In genomic region chr1:210373628-210373877, GRCh38 we compare ENCODE assay signal across 9 cellular contexts. TPM values are rescaled to one million over a fixed set of nuclear protein-coding genes. Genes with fewer than 3 reads are reported as not detected.
DNase-seq lines count a peak whose midpoint lies in the region; ATAC-seq, FAIRE-seq and TF ChIP-seq lines count a peak whose summit lies in the region.
"Had no signal": no experiment of that assay in that cellular context is flagged by ENCODE, and none has a peak within 500 bp of the region (broad histone marks: within the 10 kb centered on the region; RNA-seq: fewer than 3 reads in every experiment).

No MANE protein-coding gene starts in this region.

- no peaks in the 10 kb centered on the region for H3K27me3 ChIP-seq in endothelial cell of umbilical vein (ENCODE audit: control insufficient read depth in 2 of 2, insufficient read depth in 2 of 2, low read length in 2 of 2)

- POLR2A ChIA-PET in OCI-LY7 (lab: Charles Lee): interaction anchor here (0.7 to 1.3 kb wide), 3 partner anchors 40 to 51 kb away, joined by 3 read pairs; no protein-coding TSS in a partner anchor
- POLR2A ChIA-PET in endothelial cell of umbilical vein (lab: Charles Lee): interaction anchor here (0.6 to 1.8 kb wide), 5 partner anchors 20 to 550 kb away, joined by 3 to 9 read pairs (median 3); no protein-coding TSS in a partner anchor

- H2AFZ ChIP-seq in OCI-LY7 (ENCODE audit: low read length): peak overlapping the region; percentile 7; the same call in 1 of the 2 replicates
- no peak overlapping the region for H2AFZ ChIP-seq in endothelial cell of umbilical vein (ENCODE audit: low read depth, low read length)

- H3K36me3 ChIP-seq in OCI-LY7 (ENCODE audit: insufficient read depth, low read length) (no peaks in the 10 kb centered on the region), endothelial cell of umbilical vein (ENCODE audit: control insufficient read depth in 2 of 2, extremely low read depth in 1 of 2, insufficient read depth in 2 of 2, low read length in 2 of 2) (no peaks in the 10 kb centered on the region)

- CTCF ChIA-PET in OCI-LY7 (lab: Charles Lee; ENCODE audit: unreplicated experiment) (no interaction called here), endothelial cell of umbilical vein (lab: Charles Lee) (interaction anchor here (0.8 to 3.3 kb wide), 13 partner anchors 10 to 1307 kb away, joined by 3 to 16 read pairs (median 5); partner anchors contain the start of gene KCNH1)

- no peak for ATAC-seq in HG03095 (IDR thresholded peaks at IDR 0.05; ENCODE audit: unreplicated experiment)

- dilution Hi-C loops in endothelial cell of umbilical vein (cut with MboI; ENCODE audit: extremely low pct_ligation_motif_present, low sequenced_read_pairs): loop anchor here (25.0 kb wide), 1 partner anchor 536 kb away; the partner anchor contains the start of gene UTP25

- peak overlapping the region; percentile 47 for H3K27ac ChIP-seq in OCI-LY7 (ENCODE audit: low read depth, low read length, poor library complexity, severe bottlenecking)
- H3K27ac ChIP-seq in endothelial cell of umbilical vein (ENCODE audit: insufficient read depth, low read depth, low read length): no peak overlapping the region

- H3K9me2 ChIP-seq in OCI-LY7 (ENCODE audit: insufficient read depth, low read length): no peaks in the 10 kb centered on the region

- H3K4me3 ChIP-seq in OCI-LY7 (ENCODE audit: low read depth, low read length, poor library complexity, severe bottlenecking): no peak overlapping the region
- no peak overlapping the region for H3K4me3 ChIP-seq in endothelial cell of umbilical vein (replicated peaks in 1 of 3; ENCODE audit: insufficient read depth in 1 of 3, low read depth in 1 of 3, low read length in 3 of 3)

- no peaks in the 10 kb centered on the region for H3K9me3 Mint-ChIP-seq in mesothelial cell of epicardium

- H3K27me3 Mint-ChIP-seq in mesothelial cell of epicardium (ENCODE audit: low read depth): no peaks in the 10 kb centered on the region

- H3K4me3 Mint-ChIP-seq in mesothelial cell of epicardium: no peak overlapping the region

- H3K4me2 ChIP-seq in OCI-LY7 (ENCODE audit: low read length) (no peak overlapping the region), endothelial cell of umbilical vein (ENCODE audit: insufficient read depth, low read length) (no peak overlapping the region)

- DNase-seq in stimulated activated CD4-positive, alpha-beta T cell treated with anti-CD3 and anti-CD28 coated beads, Interleukin-4, amount 100 ng/mL, for 24 hours: peak; percentile 19
- no peak for DNase-seq in stimulated activated CD4-positive, alpha-beta T cell treated with anti-CD3 and anti-CD28 coated beads, Interleukin-15, amount 100 ng/mL, for 24 hours
- no peak for DNase-seq in OCI-LY7 (ENCODE audit: low spot score)
- DNase-seq in endothelial cell of umbilical vein (ENCODE audit: low read depth, low spot score): no peak
- no peak for DNase-seq in mesothelial cell of epicardium (ENCODE audit: low spot score in 2 of 2, unreplicated experiment in 2 of 2)
- no peak for DNase-seq in pons (ENCODE audit: low spot score)
- DNase-seq in DMS114 treated with DMSO at 0.1 percent for 48 hours (lab: John Stamatoyannopoulos, UW; ENCODE audit: unreplicated experiment): no peak
- DNase-seq: C1 segment of cervical spinal cord had no signal

- H3K9ac ChIP-seq in endothelial cell of umbilical vein (replicated peaks; ENCODE audit: extremely low read depth, insufficient read depth, low read length): no peak overlapping the region

- peaks cover 2% of the 10 kb centered on the region for H3K36me3 Mint-ChIP-seq in mesothelial cell of epicardium

- H3K27ac Mint-ChIP-seq in mesothelial cell of epicardium: no peak overlapping the region

- no peak for TF ChIP-seq CTCF in OCI-LY7 (conservative IDR thresholded peaks at IDR 0.05; ENCODE audit: low read length)
- no peak for TF ChIP-seq CTCF in endothelial cell of umbilical vein (IDR thresholded peaks at IDR 0.05; ENCODE audit: extremely low read depth in 1 of 2, insufficient read depth in 1 of 2, low read depth in 1 of 2, low read length in 2 of 2)
- no peak for TF ChIP-seq CTCF in mesothelial cell of epicardium (IDR thresholded peaks at IDR 0.05; ENCODE audit: unreplicated experiment)

- TF ChIP-seq POLR2A in endothelial cell of umbilical vein (IDR thresholded peaks at IDR 0.05; ENCODE audit: low read depth, low read length): no peak

- intact Hi-C loops in OCI-LY7 (cut with micrococcal nuclease; ENCODE audit: unreplicated experiment) (no loop called here), endothelial cell of umbilical vein (cut with micrococcal nuclease) (loop anchor here (10.0 kb wide), 1 partner anchor 509 kb away; no protein-coding TSS in a partner anchor)

- no peaks in the 10 kb centered on the region for H3K9me1 ChIP-seq in endothelial cell of umbilical vein (replicated peaks; ENCODE audit: control insufficient read depth, extremely low read depth, insufficient read depth, low read length)

- no peaks in the 10 kb centered on the region for H3K4me1 ChIP-seq in OCI-LY7 (ENCODE audit: insufficient read depth, low read length, poor library complexity, severe bottlenecking)
- peaks cover 7% of the 10 kb centered on the region for H3K4me1 ChIP-seq in endothelial cell of umbilical vein (ENCODE audit: control insufficient read depth, extremely low read depth, insufficient read depth, low read length)

- H3K9me3 ChIP-seq in OCI-LY7 (ENCODE audit: low read length) (no peaks in the 10 kb centered on the region), endothelial cell of umbilical vein (replicated peaks; ENCODE audit: control insufficient read depth, insufficient read depth, low read length) (no peaks in the 10 kb centered on the region)

- H3K79me2 ChIP-seq in OCI-LY7 (ENCODE audit: insufficient read depth, low read depth, low read length) (no peaks in the 10 kb centered on the region), endothelial cell of umbilical vein (ENCODE audit: control insufficient read depth, insufficient read depth, low read length) (no peaks in the 10 kb centered on the region)

- BruUV-seq in OCI-LY7 (replicated peaks; lab: Mats Ljungman, UMichigan): no TSS peak
- no TSS peak for BruUV-seq in endothelial cell of umbilical vein (replicated peaks; lab: Mats Ljungman, UMichigan)

- peaks cover 36% of the 10 kb centered on the region for H3K4me1 Mint-ChIP-seq in mesothelial cell of epicardium

- H4K20me1 ChIP-seq in OCI-LY7 (ENCODE audit: insufficient read depth, low read length): no peaks in the 10 kb centered on the region
- no peaks in the 10 kb centered on the region for H4K20me1 ChIP-seq in endothelial cell of umbilical vein (replicated peaks; ENCODE audit: control insufficient read depth, extremely low read depth, insufficient read depth, low read length)

- no peak for FAIRE-seq in endothelial cell of umbilical vein (lab: Jason Lieb, UNC)

TF ChIP-seq in endothelial cell of umbilical vein, 7 proteins besides CTCF, POLR2A, EP300 and RAD21:
- TF ChIP-seq GATA2 (IDR thresholded peaks at IDR 0.05; ENCODE audit: insufficient read depth, insufficient read length, low read depth, low read length): peak; percentile 30
- no peak for TF ChIP-seq FOS (IDR thresholded peaks at IDR 0.05; ENCODE audit: borderline replicate concordance, insufficient read depth, low read length)

RNA-seq across cellular contexts. Expression of gene HHAT, which starts 44.9 kb away (rescaled TPM):
- total RNA-seq in OCI-LY7 (2014; rRNA removed; shearing (Covaris generic)): 5.2 and 5.4 TPM in 2 replicates
- 9.5 and 11.1 TPM in 2 replicates for total RNA-seq in OCI-LY7 (2022)
- total RNA-seq in endothelial cell of umbilical vein: 2.4 TPM in 2 replicates
- 4.3 TPM in 2 replicates for polyA plus RNA-seq in endothelial cell of umbilical vein
- 2.0 and 2.6 TPM in 2 replicates for polyA plus RNA-seq in endothelial cell of umbilical vein (2011; cell fraction: cytosol; rRNA removed)
- polyA plus RNA-seq in endothelial cell of umbilical vein (2011; cell fraction: nucleus; rRNA removed): 2.9 and 3.3 TPM in 2 replicates
- polyA plus RNA-seq in endothelial cell of umbilical vein (2012): 1.0 and 1.2 TPM in 2 replicates
- polyA minus RNA-seq in endothelial cell of umbilical vein: 4.6 and 5.0 TPM in 2 replicates
- polyA minus RNA-seq in endothelial cell of umbilical vein (2011; cell fraction: cytosol; rRNA and poly(A)+ RNA removed): not detected
- polyA minus RNA-seq in endothelial cell of umbilical vein (2011; cell fraction: nucleus; rRNA and poly(A)+ RNA removed): 9.8 and 11.1 TPM in 2 replicates
- 17.4 to 19.2 TPM (median 18.0 TPM) in 3 replicates for total RNA-seq in mesothelial cell of epicardium
